ENCODE assay signal across 34 cellular contexts in genomic region chr17:40410082-40410481, GRCh38. TPM values are rescaled to one million over a fixed set of nuclear protein-coding genes. Genes with fewer than 3 reads are reported as not detected.
DNase-seq lines count a peak whose midpoint lies in the region; ATAC-seq and TF ChIP-seq lines count a peak whose summit lies in the region.
"Had no signal": no experiment of that assay in that cellular context is flagged by ENCODE, and none has a peak within 500 bp of the region (broad histone marks: within the 10 kb centered on the region; RNA-seq: fewer than 3 reads in every experiment).

No MANE protein-coding gene starts in this region.

- dilution Hi-C loops in IMR-90 (cut with HindIII; ENCODE audit: low sequenced_read_pairs, unreplicated experiment), result no loop called here

- H3K14ac ChIP-seq in IMR-90 (replicated peaks; ENCODE audit: low read depth, low read length), result no peak overlapping the region

- peaks cover 74% of the 10 kb centered on the region for H3K79me2 ChIP-seq in SK-N-SH (ENCODE audit: insufficient read depth)
- peaks cover 10% of the 10 kb centered on the region for H3K79me2 ChIP-seq in fibroblast of lung (ENCODE audit: control insufficient read depth, insufficient read depth, low read length)

- TF ChIP-seq POLR2A in IMR-90 (IDR thresholded peaks at IDR 0.05; ENCODE audit: low read depth, low read length), result no peak

- H3K4ac ChIP-seq in IMR-90 (ENCODE audit: low read depth, low read length), result no peak overlapping the region

- H3K9me3 Mint-ChIP-seq in Calu3 (ENCODE audit: low read depth, unreplicated experiment), result no peaks in the 10 kb centered on the region
- H3K9me3 Mint-ChIP-seq: activated T-helper 1 cell treated with anti-CD3 and anti-CD28 coated beads, Interleukin-12 subunit alpha, Interleukin-12 subunit beta, Interleukin-2, Interleukin-4 antibody, amounts not matched to agents 30 ng/mL and 10 ng/mL and 1 ng/mL, durations not matched to agents 14 hours and 24 hours and 36 hours; effector memory CD8-positive, alpha-beta T cell; stimulated activated naive CD8-positive, alpha-beta T cell treated with anti-CD3 and anti-CD28 coated beads, Interleukin-15, amount 100 ng/mL, for 72 hours had no signal

- no peaks in the 10 kb centered on the region for H4K20me1 ChIP-seq in SK-N-SH (ENCODE audit: insufficient read depth)
- no peaks in the 10 kb centered on the region for H4K20me1 ChIP-seq in IMR-90 (ENCODE audit: insufficient read depth, low read length)
- H4K20me1 ChIP-seq in fibroblast of lung (ENCODE audit: control insufficient read depth, extremely low read depth, insufficient read depth, low read length), result no peaks in the 10 kb centered on the region

- in situ Hi-C loops in IMR-90 (cut with MboI; ENCODE audit: low sequenced_read_pairs), result no loop called here

- H2BK120ac ChIP-seq in IMR-90 (ENCODE audit: low read depth, low read length), result no peak overlapping the region

- H3K4me1 ChIP-seq in SK-N-SH (ENCODE audit: control insufficient read depth in 1 of 2, insufficient read depth in 2 of 2, low read depth in 1 of 2, low read length in 1 of 2), result no peaks in the 10 kb centered on the region
- no peaks in the 10 kb centered on the region for H3K4me1 ChIP-seq in IMR-90 (ENCODE audit: control insufficient read depth, insufficient read depth, low read length)
- H3K4me1 ChIP-seq in fibroblast of lung (ENCODE audit: control insufficient read depth, extremely low read depth, insufficient read depth, low read length), result no peaks in the 10 kb centered on the region
- H3K4me1 ChIP-seq: ascending aorta, Caco-2, right lobe of liver had no signal

- no peak for TF ChIP-seq EP300 in SK-N-SH (IDR thresholded peaks at IDR 0.05; ENCODE audit: borderline replicate concordance in 1 of 2, low read depth in 1 of 2, low read length in 1 of 2)

- H3F3A ChIP-seq in SK-N-SH (replicated peaks; ENCODE audit: insufficient read depth), result peaks cover 28% of the 10 kb centered on the region

- 0 out of 2 replicates have a peak overlapping the region, but pooled peaks have one; percentile 2 for H3K23ac ChIP-seq in IMR-90 (ENCODE audit: low read depth, low read length)

- no peaks in the 10 kb centered on the region for H3K9me1 ChIP-seq in IMR-90 (ENCODE audit: insufficient read depth, low read length)

- no peak overlapping the region for H4K91ac ChIP-seq in IMR-90 (ENCODE audit: insufficient read depth, low read depth, low read length)

- H3K56ac ChIP-seq in IMR-90 (ENCODE audit: extremely low read depth, insufficient read depth, low read length), result no peak overlapping the region

- H3K36me3 ChIP-seq in SK-N-SH (replicated peaks in 1 of 2; ENCODE audit: control insufficient read depth in 1 of 2, insufficient read depth in 2 of 2, low read length in 1 of 2) (peaks cover 35 to 65% of the 10 kb centered on the region in 2 experiments), IMR-90 (ENCODE audit: control insufficient read depth, insufficient read depth, low read length) (peaks cover 7% of the 10 kb centered on the region; the same call in 1 of the 2 replicates), fibroblast of lung (ENCODE audit: control insufficient read depth, insufficient read depth, low read length) (peaks cover 5% of the 10 kb centered on the region)
- H3K36me3 ChIP-seq: ascending aorta, right lobe of liver, thoracic aorta had no signal

- H3K36me3 Mint-ChIP-seq in Calu3 (ENCODE audit: insufficient read depth, unreplicated experiment), result peaks cover 99% of the 10 kb centered on the region

- H3K4me3 Mint-ChIP-seq in Calu3 (ENCODE audit: low read depth, unreplicated experiment), result no peak overlapping the region
- H3K4me3 Mint-ChIP-seq: activated naive CD8-positive, alpha-beta T cell; activated T-helper 1 cell treated with anti-CD3 and anti-CD28 coated beads, Interleukin-12 subunit alpha, Interleukin-12 subunit beta, Interleukin-2, Interleukin-4 antibody, amounts not matched to agents 30 ng/mL and 10 ng/mL and 1 ng/mL, durations not matched to agents 14 hours and 24 hours and 36 hours; effector memory CD8-positive, alpha-beta T cell; stimulated activated naive CD8-positive, alpha-beta T cell treated with anti-CD3 and anti-CD28 coated beads, Interleukin-15, amount 100 ng/mL, for 72 hours had no signal

- 88% methylated on average over 1 of the region's 1 CpG for WGBS in SK-N-SH (ENCODE audit: low lambda C conversion rate)
- no CpG with 5 or more reads among the region's 1 CpG for WGBS in IMR-90 (ENCODE audit: extremely low coverage in 2 of 2, insufficient read length in 1 of 2), 2 experiments

- no peak overlapping the region for H2BK5ac ChIP-seq in IMR-90 (ENCODE audit: low read depth, low read length, poor library complexity, severe bottlenecking)

- H3K27me3 Mint-ChIP-seq in Calu3 (ENCODE audit: unreplicated experiment), result no peaks in the 10 kb centered on the region
- H3K27me3 Mint-ChIP-seq: activated naive CD8-positive, alpha-beta T cell; effector memory CD8-positive, alpha-beta T cell; progenitor cell of endocrine pancreas; stimulated activated naive CD8-positive, alpha-beta T cell treated with anti-CD3 and anti-CD28 coated beads, Interleukin-15, amount 100 ng/mL, for 72 hours had no signal

- H4K8ac ChIP-seq in IMR-90 (ENCODE audit: low read depth in 2 of 2, low read length in 2 of 2), result no peak overlapping the region

- H3K4me1 Mint-ChIP-seq in Calu3 (ENCODE audit: low read depth, unreplicated experiment), result peaks cover 24% of the 10 kb centered on the region

- TF ChIP-seq CTCF in SK-N-SH (IDR thresholded peaks at IDR 0.05) (no peak), Calu3 (IDR thresholded peaks at IDR 0.05; ENCODE audit: unreplicated experiment) (no peak), IMR-90 (conservative IDR thresholded peaks at IDR 0.05; ENCODE audit: low read depth, low read length) (no peak), fibroblast of lung (conservative IDR thresholded peaks at IDR 0.05 in 1 of 2, IDR thresholded peaks at IDR 0.05 in 1 of 2; ENCODE audit: low read depth in 1 of 2, low read length in 2 of 2) (no peak)

- H4K5ac ChIP-seq in IMR-90 (ENCODE audit: low read depth, low read length), result no peak overlapping the region; the same call in 1 of the 2 replicates

- no peak for DNase-seq in SK-N-SH
- no peak for DNase-seq in Calu3
- no peak for DNase-seq in IMR-90
- no peak for DNase-seq in fibroblast of lung (ENCODE audit: low read depth in 2 of 2)
- DNase-seq in CD1c-positive myeloid dendritic cell (ENCODE audit: extremely low spot score), result no peak
- DNase-seq in GDM1 (lab: John Stamatoyannopoulos, UW), result no peak
- DNase-seq: activated CD8-positive, alpha-beta memory T cell treated with anti-CD3 and anti-CD28 coated beads, Interleukin-2, amount 50 U/mL, for 48 hours; C1 segment of cervical spinal cord; Caco-2; effector memory CD8-positive, alpha-beta T cell; erythroblast; NCI-H1436 treated with DMSO at 0.1 percent for 48 hours; NCI-H2081 treated with DMSO at 0.1 percent for 48 hours; NCI-H345; right lobe of liver; Right ventricle myocardium superior; stimulated activated CD8-positive, alpha-beta memory T cell treated with anti-CD3 and anti-CD28 coated beads, Interleukin-4, amount 100 ng/mL, for 48 hours; stimulated activated naive CD8-positive, alpha-beta T cell treated with anti-CD3 and anti-CD28 coated beads, Interleukin-15, amount 100 ng/mL, for 72 hours; T1000; WERI-Rb-1 had no signal

- peaks cover 35% of the 10 kb centered on the region in 2 experiments for H3K79me1 ChIP-seq in IMR-90 (ENCODE audit: low read depth in 1 of 2, low read length in 2 of 2)

- H3K18ac ChIP-seq in IMR-90 (ENCODE audit: low read depth, low read length), result no peak overlapping the region

- TF ChIP-seq RAD21 in SK-N-SH (IDR thresholded peaks at IDR 0.05; ENCODE audit: low read length) (no peak), IMR-90 (IDR thresholded peaks at IDR 0.05; ENCODE audit: low read length) (no peak)

- 0 out of 4 replicates have a peak overlapping the region, but pooled peaks of 1 of the 2 experiments have one; percentile 0 for H3K27ac ChIP-seq in SK-N-SH (ENCODE audit: low read depth in 2 of 2, low read length in 1 of 2)
- no peak overlapping the region for H3K27ac ChIP-seq in IMR-90 (ENCODE audit: insufficient read depth, low read length)
- no peak overlapping the region for H3K27ac ChIP-seq in fibroblast of lung (ENCODE audit: insufficient read depth, low read length)
- H3K27ac ChIP-seq: 22Rv1, ascending aorta, cardiac muscle cell, coronary artery, HL-60, right lobe of liver, thoracic aorta, WERI-Rb-1 had no signal

- H3K27me3 ChIP-seq in SK-N-SH (ENCODE audit: insufficient read depth) (no peaks in the 10 kb centered on the region), IMR-90 (ENCODE audit: control insufficient read depth, insufficient read depth, low read length) (no peaks in the 10 kb centered on the region), fibroblast of lung (ENCODE audit: control insufficient read depth, insufficient read depth, low read length) (no peaks in the 10 kb centered on the region)
- H3K27me3 ChIP-seq: ascending aorta, cardiac muscle cell, right lobe of liver had no signal

- H3K9me2 ChIP-seq in SK-N-SH, result no peaks in the 10 kb centered on the region

- H3K27ac Mint-ChIP-seq in Calu3 (ENCODE audit: unreplicated experiment), result peak overlapping the region; percentile 11
- H3K27ac Mint-ChIP-seq: activated naive CD8-positive, alpha-beta T cell; activated T-helper 1 cell treated with anti-CD3 and anti-CD28 coated beads, Interleukin-12 subunit alpha, Interleukin-12 subunit beta, Interleukin-2, Interleukin-4 antibody, amounts not matched to agents 30 ng/mL and 10 ng/mL and 1 ng/mL, durations not matched to agents 14 hours and 24 hours and 36 hours; progenitor cell of endocrine pancreas had no signal

- CTCF ChIA-PET in SK-N-SH (lab: Yijun Ruan, JAX) (interaction anchor here (0.8 to 16.1 kb wide), 6 partner anchors 10 to 123 kb away, joined by 3 to 175 read pairs (median 13); no protein-coding TSS in a partner anchor), Calu3 (lab: Charles Lee) (interaction anchor here (0.6 to 18.0 kb wide), 19 partner anchors 7 to 641 kb away, joined by 3 to 498 read pairs (median 4); partner anchors contain the start of genes PSMD3, TOP2A and WIPF2), IMR-90 (lab: Yijun Ruan, JAX) (interaction anchor here (0.6 to 1.2 kb wide), 3 partner anchors 8 to 408 kb away, joined by 3 to 4 read pairs (median 3); no protein-coding TSS in a partner anchor)

- H3K4me3 ChIP-seq in SK-N-SH (ENCODE audit: low read depth in 2 of 2, low read length in 1 of 2) (no peak overlapping the region), IMR-90 (ENCODE audit: insufficient read depth, low read depth, low read length) (no peak overlapping the region), fibroblast of lung (replicated peaks in 1 of 4; ENCODE audit: control extremely low read depth in 1 of 4, insufficient read depth in 1 of 4, low read depth in 3 of 4, low read length in 4 of 4) (no peak overlapping the region)
- H3K4me3 ChIP-seq: ascending aorta, cardiac muscle cell, coronary artery, right lobe of liver, thoracic aorta had no signal

- H2BK15ac ChIP-seq in IMR-90 (ENCODE audit: low read depth, low read length), result no peak overlapping the region

- no peak overlapping the region for H3K4me2 ChIP-seq in SK-N-SH
- no peak overlapping the region for H3K4me2 ChIP-seq in IMR-90 (ENCODE audit: low read depth, low read length)
- no peak overlapping the region for H3K4me2 ChIP-seq in fibroblast of lung (ENCODE audit: extremely low read depth, insufficient read depth, low read length)

- POLR2A ChIA-PET in SK-N-SH (lab: Yijun Ruan, JAX), result no interaction called here
- POLR2A ChIA-PET in IMR-90 (lab: Charles Lee; ENCODE audit: unreplicated experiment), result no interaction called here

- H3K9me3 ChIP-seq in SK-N-SH (no peaks in the 10 kb centered on the region), IMR-90 (ENCODE audit: control insufficient read depth, insufficient read depth, low read length) (no peaks in the 10 kb centered on the region), fibroblast of lung (ENCODE audit: control insufficient read depth, insufficient read depth, low read depth, low read length) (no peaks in the 10 kb centered on the region)
- H3K9me3 ChIP-seq: ascending aorta, Caco-2, right lobe of liver, thoracic aorta had no signal

- intact Hi-C loops in Calu3 (cut with micrococcal nuclease; ENCODE audit: unreplicated experiment) (loop anchor here (10.0 kb wide), 1 partner anchor 565 kb away; no protein-coding TSS in a partner anchor), IMR-90 (cut with micrococcal nuclease) (no loop called here)

- H2AFZ ChIP-seq in SK-N-SH (ENCODE audit: low read depth) (peak overlapping the region; percentile 80), IMR-90 (replicated peaks; ENCODE audit: low read length, poor library complexity) (no peak overlapping the region), fibroblast of lung (ENCODE audit: low read length) (peak overlapping the region; percentile 25)

- H2BK20ac ChIP-seq in IMR-90 (ENCODE audit: low read depth, low read length), result no peak overlapping the region

- BruUV-seq in Calu3 (replicated peaks; lab: Mats Ljungman, UMichigan), result no TSS peak
- no TSS peak for BruUV-seq in IMR-90 (replicated peaks; lab: Mats Ljungman, UMichigan)

- no peak for ATAC-seq in SK-N-SH treated with all-trans-retinoic acid at 6 μM for 48 hours
- no peak for ATAC-seq in IMR-90 (ENCODE audit: low read depth)
- ATAC-seq in HG02571 (IDR thresholded peaks at IDR 0.05; ENCODE audit: unreplicated experiment), result no peak
- ATAC-seq: effector memory CD8-positive, alpha-beta T cell; right lobe of liver; stimulated activated naive CD8-positive, alpha-beta T cell treated with anti-CD3 and anti-CD28 coated beads, Interleukin-15, amount 100 ng/mL, for 72 hours had no signal

- H2AK9ac ChIP-seq in IMR-90 (replicated peaks; ENCODE audit: low read depth, low read length, poor library complexity), result no peak overlapping the region

- H2AK5ac ChIP-seq in IMR-90 (ENCODE audit: low read depth, low read length), result no peak overlapping the region

- H3K9ac ChIP-seq in SK-N-SH, result no peak overlapping the region
- H3K9ac ChIP-seq in IMR-90 (ENCODE audit: low read depth, low read length), result no peak overlapping the region
- H3K9ac ChIP-seq in fibroblast of lung (ENCODE audit: insufficient read depth, low read length), result no peak overlapping the region

RNA-seq across cellular contexts. Expression of gene TOP2A, which starts 7.6 kb away (rescaled TPM):
- polyA plus RNA-seq in SK-N-SH (2012; rRNA removed), result 20.6 and 23.2 TPM in 2 replicates
- 31.8 and 42.2 TPM in 2 replicates for polyA plus RNA-seq in SK-N-SH (2012; cell fraction: cytosol; rRNA removed)
- 11.8 and 25.8 TPM in 2 replicates for polyA plus RNA-seq in SK-N-SH (2012; cell fraction: nucleus; rRNA removed)
- 1,389 and 1,672 TPM in 2 replicates for total RNA-seq in Calu3 (2022)
- total RNA-seq in IMR-90 (2012; rRNA removed), result 68.5 and 118 TPM in 2 replicates
- polyA plus RNA-seq in IMR-90 (2012; rRNA removed), result 40.2 and 43.4 TPM in 2 replicates
- polyA plus RNA-seq in IMR-90 (2012; cell fraction: cytosol; rRNA removed), result 3.3 and 5.3 TPM in 2 replicates
- polyA plus RNA-seq in IMR-90 (2012; cell fraction: nucleus; rRNA removed; ENCODE audit: low replicate concordance), result 2.7 and 19.5 TPM in 2 replicates
- total RNA-seq in fibroblast of lung, result 4.9 and 41.6 TPM in 2 replicates
- 39.2 and 122 TPM in 2 replicates for polyA plus RNA-seq in fibroblast of lung
- 30.2 and 100 TPM in 2 replicates for polyA plus RNA-seq in fibroblast of lung (2012)
- polyA minus RNA-seq in fibroblast of lung (ENCODE audit: low replicate concordance), result 5.8 and 7.9 TPM in 2 replicates

RNA-seq across cellular contexts. Expression of gene IGFBP4, which starts 33.2 kb away (rescaled TPM):
- polyA plus RNA-seq in SK-N-SH (2012; rRNA removed), result 101 and 128 TPM in 2 replicates
- 92.5 and 132 TPM in 2 replicates for polyA plus RNA-seq in SK-N-SH (2012; cell fraction: cytosol; rRNA removed)
- 60.9 and 69.1 TPM in 2 replicates for polyA plus RNA-seq in SK-N-SH (2012; cell fraction: nucleus; rRNA removed)
- total RNA-seq in Calu3 (2022), result 33.9 and 39.2 TPM in 2 replicates
- total RNA-seq in IMR-90 (2012; rRNA removed), result 257 and 308 TPM in 2 replicates
- 1,187 TPM in 2 replicates for polyA plus RNA-seq in IMR-90 (2012; rRNA removed)
- polyA plus RNA-seq in IMR-90 (2012; cell fraction: cytosol; rRNA removed), result 1,397 and 1,707 TPM in 2 replicates
- 452 and 510 TPM in 2 replicates for polyA plus RNA-seq in IMR-90 (2012; cell fraction: nucleus; rRNA removed; ENCODE audit: low replicate concordance)
- 312 and 436 TPM in 2 replicates for total RNA-seq in fibroblast of lung
- polyA plus RNA-seq in fibroblast of lung, result 685 and 1,130 TPM in 2 replicates
- polyA plus RNA-seq in fibroblast of lung (2012), result 1,208 and 1,884 TPM in 2 replicates
- polyA minus RNA-seq in fibroblast of lung (ENCODE audit: low replicate concordance), result 1,885 and 3,100 TPM in 2 replicates

RNA-seq across cellular contexts. Expression of gene GJD3, which starts 45.5 kb away (rescaled TPM):
- not detected in 2 replicates for polyA plus RNA-seq in SK-N-SH (2012; rRNA removed)
- not detected in 2 replicates for polyA plus RNA-seq in SK-N-SH (2012; cell fraction: cytosol; rRNA removed)
- not detected in 2 replicates for polyA plus RNA-seq in SK-N-SH (2012; cell fraction: nucleus; rRNA removed)
- 0.44 and 0.71 TPM in 2 replicates for total RNA-seq in Calu3 (2022)
- not detected in 2 replicates for total RNA-seq in IMR-90 (2012; rRNA removed)
- polyA plus RNA-seq in IMR-90 (2012; rRNA removed), result 0.10 and 0.39 TPM in 2 replicates
- polyA plus RNA-seq in IMR-90 (2012; cell fraction: cytosol; rRNA removed), result 0.11 and 1.0 TPM in 2 replicates
- 0.80 and 0.91 TPM in 2 replicates for polyA plus RNA-seq in IMR-90 (2012; cell fraction: nucleus; rRNA removed; ENCODE audit: low replicate concordance)
- total RNA-seq in fibroblast of lung, result 3.9 and 4.3 TPM in 2 replicates
- polyA plus RNA-seq in fibroblast of lung, result 0.16 and 0.99 TPM in 2 replicates
- 0.36 TPM in 1 of 2 replicates, not detected in the other for polyA plus RNA-seq in fibroblast of lung (2012)
- polyA minus RNA-seq in fibroblast of lung (ENCODE audit: low replicate concordance), result 0.63 TPM in 1 of 2 replicates, not detected in the other
- total RNA-seq: ascending aorta, Caco-2, kidney epithelial cell, LHCN-M2, lower leg skin, progenitor cell of endocrine pancreas had no signal

Comparison
In these comparisons a context has a peak if more than half of its experiments do, and no peak if none do; other contexts are left out.
1. RNA of gene TOP2A, which starts 7.6 kb away (total RNA-seq): 1,389 to 1,672 TPM in Calu3; 68.5 to 118 TPM in IMR-90 and 4.9 to 41.6 TPM in fibroblast of lung; every median in the first group is over 10 times any median in the second.